23 cellular contexts compared by ENCODE assay signal in genomic region chr3:64889991-64890390, GRCh38.
DNase-seq lines count a peak whose midpoint lies in the region; ATAC-seq and TF ChIP-seq lines count a peak whose summit lies in the region.
"Had no signal": no experiment of that assay in that cellular context is flagged by ENCODE, and none has a peak within 500 bp of the region (broad histone marks: within the 10 kb centered on the region; RNA-seq: fewer than 3 reads in every experiment).

No MANE protein-coding gene starts in this region.

- H3K27me3 ChIP-seq in GM23338 (ENCODE audit: insufficient read depth) (no peaks in the 10 kb centered on the region), left lung (no peaks in the 10 kb centered on the region)

- no peaks in the 10 kb centered on the region for H3K9me2 ChIP-seq in GM23338 (ENCODE audit: insufficient read depth)

- DNase-seq in GM23338 (ENCODE audit: low spot score) (peak; percentile 11), fibroblast of peridontal ligament (ENCODE audit: extremely low read depth) (peak; percentile 25), left lung (no peak), sciatic nerve (ENCODE audit: low spot score) (peak; percentile 68), SKM-1 treated with dmso at 0.1 percent for 144 hours (lab: John Stamatoyannopoulos, UW; ENCODE audit: unreplicated experiment) (no peak), COLO829 (ENCODE audit: low spot score) (no peak)
- no peak for DNase-seq in activated CD4-positive, alpha-beta T cell treated with anti-CD3 and anti-CD28 coated beads, Interleukin-2, amount 50 U/mL, for 1 hour
- DNase-seq: activated CD8-positive, alpha-beta T cell treated with anti-CD3 and anti-CD28 coated beads for 36 hours; activated naive CD8-positive, alpha-beta T cell treated with anti-CD3 and anti-CD28 coated beads, Interleukin-2, amount 50 U/mL, for 24 hours; activated T-cell treated with anti-CD3 and anti-CD28 coated beads, Interleukin-2, amount 50 U/mL, for 72 hours; Calu3; erythroblast; GF-D8; HCEC 1CT; hippocampal formation; left colon; natural killer cell; NCI-H1694 treated with DMSO at 0.1 percent for 48 hours; NCI-H446 treated with DMSO at 0.1 percent for 48 hours; stimulated activated CD4-positive, alpha-beta T cell treated with anti-CD3 and anti-CD28 coated beads, Interleukin-4, amount 100 ng/mL, for 4 hours; trophoblast cell had no signal

- TF ChIP-seq CTCF in GM23338 (conservative IDR thresholded peaks at IDR 0.05; ENCODE audit: low read depth in 2 of 2) (no peak), left lung (IDR thresholded peaks at IDR 0.05) (no peak)

- no peak overlapping the region for H3K4me2 ChIP-seq in GM23338

- H3K27ac Mint-ChIP-seq in GM23338, result peak overlapping the region; percentile 63; the same call in 1 of the 2 replicates
- H3K27ac Mint-ChIP-seq: activated CD8-positive, alpha-beta T cell treated with anti-CD3 and anti-CD28 coated beads for 36 hours; activated naive CD8-positive, alpha-beta T cell treated with anti-CD3 and anti-CD28 coated beads, Interleukin-2, amount 50 U/mL, for 24 hours; activated T-cell treated with anti-CD3 and anti-CD28 coated beads, Interleukin-2, amount 50 U/mL, for 72 hours; natural killer cell had no signal

- intact Hi-C loops in left lung (cut with DNase I) (no loop called here), sciatic nerve (cut with DNase I) (no loop called here)

- 0 out of 3 replicates have a peak, but pooled peaks cover 2% of the 10 kb centered on the region for H3K9me3 Mint-ChIP-seq in GM23338

- H4K20me1 ChIP-seq in GM23338 (replicated peaks; ENCODE audit: insufficient read depth), result no peaks in the 10 kb centered on the region

- H3K9me3 ChIP-seq in left lung, result peaks cover 0 to 2% of the 10 kb centered on the region in 2 donors

- H3K36me3 Mint-ChIP-seq in GM23338 (ENCODE audit: low read depth), result no peaks in the 10 kb centered on the region
- H3K36me3 Mint-ChIP-seq: natural killer cell had no signal

- ATAC-seq in GM23338 (peak; percentile 55), left lung (no peak), sciatic nerve (peak; percentile 79), GM19324 (IDR thresholded peaks at IDR 0.05; ENCODE audit: low FRiP score, unreplicated experiment) (no peak)
- ATAC-seq: activated CD8-positive, alpha-beta T cell treated with anti-CD3 and anti-CD28 coated beads for 36 hours; activated naive CD8-positive, alpha-beta T cell treated with anti-CD3 and anti-CD28 coated beads, Interleukin-2, amount 50 U/mL, for 24 hours; activated T-cell treated with anti-CD3 and anti-CD28 coated beads, Interleukin-2, amount 50 U/mL, for 72 hours; left colon; natural killer cell had no signal

- no peak overlapping the region for H3K27ac ChIP-seq in GM23338 (ENCODE audit: low read depth)
- peak overlapping the region; percentile 24 to 37 for H3K27ac ChIP-seq in left lung
- H3K27ac ChIP-seq: SK-N-MC had no signal

- H3K4me1 ChIP-seq in GM23338 (ENCODE audit: insufficient read depth) (peaks cover 16% of the 10 kb centered on the region), left lung (peaks cover 0 to 5% of the 10 kb centered on the region in 2 donors)

- no peak overlapping the region for H3K4me3 Mint-ChIP-seq in GM23338
- H3K4me3 Mint-ChIP-seq: activated CD8-positive, alpha-beta T cell treated with anti-CD3 and anti-CD28 coated beads for 36 hours; activated naive CD8-positive, alpha-beta T cell treated with anti-CD3 and anti-CD28 coated beads, Interleukin-2, amount 50 U/mL, for 24 hours; activated T-cell treated with anti-CD3 and anti-CD28 coated beads, Interleukin-2, amount 50 U/mL, for 72 hours; natural killer cell had no signal

- H3F3A ChIP-seq in GM23338 (replicated peaks; ENCODE audit: low read depth), result no peaks in the 10 kb centered on the region

- H3K4me3 ChIP-seq in GM23338 (no peak overlapping the region), left lung (no peak overlapping the region)
- H3K4me3 ChIP-seq: SK-N-MC had no signal

- peaks cover 16% of the 10 kb centered on the region for H3K4me1 Mint-ChIP-seq in GM23338
- H3K4me1 Mint-ChIP-seq: activated naive CD8-positive, alpha-beta T cell treated with anti-CD3 and anti-CD28 coated beads, Interleukin-2, amount 50 U/mL, for 24 hours; natural killer cell had no signal

- H3K79me2 ChIP-seq in GM23338 (replicated peaks; ENCODE audit: insufficient read depth), result no peaks in the 10 kb centered on the region

- H3K27me3 Mint-ChIP-seq in GM23338 (ENCODE audit: insufficient read depth, low read depth, poor library complexity), result no peaks in the 10 kb centered on the region
- H3K27me3 Mint-ChIP-seq: activated CD8-positive, alpha-beta T cell treated with anti-CD3 and anti-CD28 coated beads for 36 hours; activated naive CD8-positive, alpha-beta T cell treated with anti-CD3 and anti-CD28 coated beads, Interleukin-2, amount 50 U/mL, for 24 hours had no signal

- peak overlapping the region; percentile 18; the same call in 1 of the 2 replicates for H2AFZ ChIP-seq in GM23338

- H3K36me3 ChIP-seq in GM23338 (ENCODE audit: insufficient read depth) (no peaks in the 10 kb centered on the region), left lung (no peaks in the 10 kb centered on the region)

TF ChIP-seq in GM23338, 12 proteins besides CTCF, POLR2A, EP300 and RAD21 (continues in another document):
- TF ChIP-seq ZNF462 (CRISPR knock-in tag; IDR thresholded peaks at IDR 0.05) (no peak), ZNF331 (CRISPR knock-in tag; IDR thresholded peaks at IDR 0.05; ENCODE audit: low read depth) (no peak), STAT1 (IDR thresholded peaks at IDR 0.05; ENCODE audit: unreplicated experiment) (no peak), ZNF114 (CRISPR knock-in tag; IDR thresholded peaks at IDR 0.05) (no peak), ETS1 (IDR thresholded peaks at IDR 0.05) (no peak), JUNB (IDR thresholded peaks at IDR 0.05; ENCODE audit: unreplicated experiment) (no peak)

Comparison
In these comparisons a context has a peak if more than half of its experiments do, and no peak if none do; other contexts are left out.
1. ATAC-seq: peak in GM23338 (single experiment) and sciatic nerve (single experiment); none in left lung (single experiment) and GM19324 (single experiment).
2. DNase-seq: peak in GM23338 (single experiment), fibroblast of peridontal ligament (single experiment) and sciatic nerve (single experiment); none in left lung (0 of 2), SKM-1 treated with dmso at 0.1 percent for 144 hours (single experiment), activated CD4-positive, alpha-beta T cell treated with anti-CD3 and anti-CD28 coated beads, Interleukin-2, amount 50 U/mL, for 1 hour (single experiment) and COLO829 (single experiment).